In the genomic region with DNA sequence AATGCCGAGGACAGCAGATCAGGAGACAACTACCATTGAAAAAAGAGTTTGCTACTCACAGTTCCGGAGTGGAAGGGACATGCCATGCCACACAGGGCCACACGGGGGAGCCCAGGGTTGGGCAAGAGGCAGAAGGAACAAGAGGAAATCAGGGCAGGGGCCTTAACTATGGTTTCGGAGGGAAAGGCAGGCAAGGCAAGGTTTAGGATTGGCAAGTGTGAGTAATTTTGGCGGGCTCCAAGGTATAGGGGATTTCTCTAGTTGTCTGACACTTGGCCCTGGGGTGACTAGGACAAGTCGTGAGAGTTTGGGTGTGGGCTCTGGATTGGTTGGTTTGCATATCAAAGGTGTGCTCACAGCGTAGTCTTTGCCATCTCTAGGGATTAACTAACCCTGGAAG, we compare ENCODE assay signal across 8 cellular contexts. TPM values are rescaled to one million over a fixed set of nuclear protein-coding genes. Genes with fewer than 3 reads are reported as not detected.
DNase-seq lines count a peak whose midpoint lies in the region; ATAC-seq and TF ChIP-seq lines count a peak whose summit lies in the region.

No MANE protein-coding gene starts in this region.

- no peaks in the 10 kb centered on the region for H3K4me1 ChIP-seq in effector memory CD4-positive, alpha-beta T cell (ENCODE audit: control insufficient read depth, insufficient read depth, low read length, poor library complexity, severe bottlenecking)
- H3K4me1 ChIP-seq in stomach: peaks cover 0 to 5% (median 0%) of the 10 kb centered on the region in 4 donors

- peaks cover 0 to 4% (median 0%) of the 10 kb centered on the region in 5 donors for H3K27me3 Mint-ChIP-seq in naive thymus-derived CD8-positive, alpha-beta T cell

- H3K36me3 Mint-ChIP-seq in naive thymus-derived CD8-positive, alpha-beta T cell: no peaks in the 10 kb centered on the region

- H3K27ac Mint-ChIP-seq in naive thymus-derived CD8-positive, alpha-beta T cell: peak overlapping the region in 4 of 10 donors; percentile 34 to 78 (median 62)

- POLR2A ChIA-PET in naive thymus-derived CD8-positive, alpha-beta T cell (lab: Charles Lee): no interaction called here

- H3K36me3 ChIP-seq in effector memory CD4-positive, alpha-beta T cell (ENCODE audit: control insufficient read depth, insufficient read depth, low read length): no peaks in the 10 kb centered on the region
- no peaks in the 10 kb centered on the region for H3K36me3 ChIP-seq in stomach

- peaks cover 0 to 2% (median 0%) of the 10 kb centered on the region in 9 donors for H3K9me3 Mint-ChIP-seq in naive thymus-derived CD8-positive, alpha-beta T cell

- TF ChIP-seq EP300 in stomach (IDR thresholded peaks at IDR 0.05): no peak

- H3K4me1 Mint-ChIP-seq in naive thymus-derived CD8-positive, alpha-beta T cell: peaks cover 3 to 11% (median 7%) of the 10 kb centered on the region in 4 donors

- DNase-seq in GM10266 (ENCODE audit: extremely low spot score) (peak; percentile 49), NCI-H1694 (lab: John Stamatoyannopoulos, UW) (peak; percentile 58), stomach (peak; percentile 68), NCI-H2107 treated with DMSO at 0.1 percent for 48 hours (lab: John Stamatoyannopoulos, UW; ENCODE audit: unreplicated experiment) (no peak)
- DNase-seq in activated CD4-positive, alpha-beta T cell treated with anti-CD3 and anti-CD28 coated beads, Interleukin-2, amount 50 U/mL, for 4 hours: peak; percentile 58 to 63
- peak in 2 of 3 donors; percentile 12 to 34 for DNase-seq in effector memory CD4-positive, alpha-beta T cell
- DNase-seq in naive thymus-derived CD8-positive, alpha-beta T cell: peak in 7 of 10 donors; percentile 31 to 74 (median 44)

- H3K4me3 ChIP-seq in effector memory CD4-positive, alpha-beta T cell (ENCODE audit: insufficient read depth, low read depth, low read length, poor library complexity, severe bottlenecking): no peak overlapping the region
- H3K4me3 ChIP-seq in stomach: no peak overlapping the region

- intact Hi-C loops in stomach (cut with DNase I; ENCODE audit: low total_unique reads): loop anchor here (10.0 kb wide), 2 partner anchors 300 to 530 kb away; no protein-coding TSS in a partner anchor

- no peaks in the 10 kb centered on the region for H3K27me3 ChIP-seq in effector memory CD4-positive, alpha-beta T cell (replicated peaks; ENCODE audit: control insufficient read depth, insufficient read depth, low read length, poor library complexity, severe bottlenecking)
- peaks cover 0 to 7% (median 0%) of the 10 kb centered on the region in 3 donors for H3K27me3 ChIP-seq in stomach

- no peak for TF ChIP-seq POLR2A in stomach (IDR thresholded peaks at IDR 0.05)

- TF ChIP-seq CTCF in GM10266 (IDR thresholded peaks at IDR 0.05; ENCODE audit: control insufficient read depth, insufficient read depth, low read depth, missing control alignments): peak; percentile 59
- peak in 5 of 7 experiments; percentile 26 to 75 (median 64) for TF ChIP-seq CTCF in stomach (IDR thresholded peaks at IDR 0.05)

- H3K9me3 ChIP-seq in effector memory CD4-positive, alpha-beta T cell (ENCODE audit: control insufficient read depth, low read length): no peaks in the 10 kb centered on the region
- H3K9me3 ChIP-seq in stomach: peaks cover 0 to 8% (median 0%) of the 10 kb centered on the region in 4 donors

- no peak overlapping the region for H3K27ac ChIP-seq in effector memory CD4-positive, alpha-beta T cell (ENCODE audit: insufficient read depth, low read length, poor library complexity, severe bottlenecking)
- H3K27ac ChIP-seq in stomach: no peak overlapping the region

- peak overlapping the region in 1 of 10 donors; percentile 20 for H3K4me3 Mint-ChIP-seq in naive thymus-derived CD8-positive, alpha-beta T cell

- peak; percentile 57 to 64 for ATAC-seq in naive thymus-derived CD8-positive, alpha-beta T cell
- no peak for ATAC-seq in GM19351 (IDR thresholded peaks at IDR 0.05; ENCODE audit: unreplicated experiment)

- 54 to 73% (median 66%) methylated on average over 7 of the region's 7 CpGs for WGBS in stomach, 5 donors

RNA-seq across cellular contexts. Expression of a gene that starts 27.0 kb away (rescaled TPM):
- total RNA-seq in naive thymus-derived CD8-positive, alpha-beta T cell: under 1 TPM in 1 of 2 experiments, not detected in 1; 0.05 TPM
- not detected for polyA plus RNA-seq in naive thymus-derived CD8-positive, alpha-beta T cell
- total RNA-seq in stomach: 10 to 100 TPM in 2 of 5 donors, 1 to 10 TPM in 3; 5.8 to 56.2 (median 9.0) TPM
- 10 to 100 TPM in 1 of 3 donors, 1 to 10 TPM in 2; 2.9 to 16.6 (median 3.3) TPM for polyA plus RNA-seq in stomach

RNA-seq across cellular contexts. Expression of a gene that starts 28.8 kb away (rescaled TPM):
- 100 to 1,000 TPM in 1 of 2 experiments, 10 to 100 TPM in 1; 94.1 to 104 TPM for total RNA-seq in naive thymus-derived CD8-positive, alpha-beta T cell
- polyA plus RNA-seq in naive thymus-derived CD8-positive, alpha-beta T cell: 10 to 100 TPM; 20.0 to 44.0 (median 25.8) TPM
- 10 to 100 TPM in 2 of 5 donors, 1 to 10 TPM in 2, not detected in 1; 5.1 to 29.8 (median 13.2) TPM for total RNA-seq in stomach
- 1 to 10 TPM in 2 of 3 donors, under 1 TPM in 1; 0.90 to 3.4 (median 2.9) TPM for polyA plus RNA-seq in stomach

Comparison
In these comparisons a context has a peak if more than half of its experiments do, and no peak if none do; other contexts are left out.
1. RNA of a gene that starts 27.0 kb away (total RNA-seq): 5.8 to 56.2 TPM in stomach; 0.05 TPM in naive thymus-derived CD8-positive, alpha-beta T cell; every median in the first group is over 4 times any median in the second.